Comparison of ENCODE assay signal across 8 cellular contexts in the genomic region with DNA sequence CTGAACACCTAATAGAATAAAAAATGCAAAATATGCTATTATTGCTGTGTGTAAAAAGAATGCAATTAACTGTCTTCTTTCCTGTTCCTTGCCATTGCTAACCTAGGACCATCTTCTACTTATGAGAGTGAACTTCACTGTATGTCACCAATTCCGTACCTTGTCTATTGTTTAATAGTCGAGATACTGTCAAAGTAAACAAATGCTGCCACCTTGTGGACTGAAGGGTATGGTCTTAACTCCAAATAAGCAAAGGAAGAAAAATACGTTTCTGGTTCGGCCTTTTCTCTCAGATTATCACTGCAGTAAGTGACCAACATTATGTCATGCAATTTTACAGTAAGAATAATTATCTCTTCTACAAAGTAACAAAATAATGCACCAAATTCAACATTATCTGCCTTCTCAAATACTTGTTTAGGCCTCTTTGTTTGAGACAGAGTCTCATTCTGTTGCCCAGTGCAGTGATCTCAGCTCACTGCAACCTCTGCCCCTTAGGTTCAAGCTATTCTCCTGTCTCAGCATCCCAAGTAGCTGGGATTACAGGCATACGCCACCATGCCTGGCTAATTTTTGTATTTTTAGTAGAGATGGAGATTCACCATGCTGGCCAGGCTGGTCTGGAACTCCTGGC.
DNase-seq lines count a peak whose midpoint lies in the region; ATAC-seq and TF ChIP-seq lines count a peak whose summit lies in the region.

No MANE protein-coding gene starts in this region.

- intact Hi-C loops in dorsolateral prefrontal cortex (cut with DNase I), result loop anchor here (5.0 to 10.0 kb wide), 3 partner anchors 329 to 921 kb away; partner anchors contain the start of gene TNR (in 1 of the 2)
- intact Hi-C loops in lower lobe of right lung (cut with DNase I), result no loop called here
- intact Hi-C loops in aorta (cut with DNase I), result loop anchor here (2.0 to 10.0 kb wide), 5 partner anchors 139 to 919 kb away; no protein-coding TSS in a partner anchor

- H3K27ac ChIP-seq in SJCRH30 (no peak overlapping the region), dorsolateral prefrontal cortex (no peak overlapping the region), lower lobe of right lung (no peak overlapping the region), aorta (ENCODE audit: low read depth in 1 of 2, low read length in 2 of 2) (no peak overlapping the region)

- H3K27me3 ChIP-seq in SJCRH30, result no peaks in the 10 kb centered on the region
- H3K27me3 ChIP-seq in dorsolateral prefrontal cortex, result no peaks in the 10 kb centered on the region
- H3K27me3 ChIP-seq in lower lobe of right lung (ENCODE audit: low read depth), result no peaks in the 10 kb centered on the region
- H3K27me3 ChIP-seq in aorta (ENCODE audit: control insufficient read depth in 1 of 2, insufficient read depth in 2 of 2, low read length in 1 of 2), result no peaks in the 10 kb centered on the region

- no peak overlapping the region for H3K4me3 ChIP-seq in SJCRH30
- no peak overlapping the region for H3K4me3 ChIP-seq in dorsolateral prefrontal cortex
- H3K4me3 ChIP-seq in lower lobe of right lung, result no peak overlapping the region
- H3K4me3 ChIP-seq in aorta (ENCODE audit: low read length in 2 of 2), result no peak overlapping the region

- no peaks in the 10 kb centered on the region for H3K4me1 ChIP-seq in SJCRH30
- no peaks in the 10 kb centered on the region for H3K4me1 ChIP-seq in lower lobe of right lung
- no peaks in the 10 kb centered on the region for H3K4me1 ChIP-seq in aorta (ENCODE audit: control insufficient read depth in 1 of 2, insufficient read depth in 2 of 2, low read length in 2 of 2)

- H3K9me3 ChIP-seq in SJCRH30 (replicated peaks), result no peaks in the 10 kb centered on the region
- H3K9me3 ChIP-seq in lower lobe of right lung, result peaks cover 18% of the 10 kb centered on the region
- no peaks in the 10 kb centered on the region for H3K9me3 ChIP-seq in aorta (ENCODE audit: control insufficient read depth, low read length)

- peaks cover 5% of the 10 kb centered on the region for H3K36me3 ChIP-seq in SJCRH30
- peaks cover 16% of the 10 kb centered on the region for H3K36me3 ChIP-seq in lower lobe of right lung
- H3K36me3 ChIP-seq in aorta (ENCODE audit: control insufficient read depth in 1 of 2, insufficient read depth in 2 of 2, low read length in 1 of 2), result no peaks in the 10 kb centered on the region

- ATAC-seq in lower lobe of right lung (peak in 1 of 2 donors; percentile 47), aorta (ENCODE audit: low FRiP score) (peak; percentile 69), GM18909 (IDR thresholded peaks at IDR 0.05; ENCODE audit: poor library complexity, unreplicated experiment) (no peak)

- 12 to 15% methylated on average over 5 of the region's 5 CpGs for WGBS in aorta, 2 donors

- no peak for TF ChIP-seq CTCF in GM20000 (IDR thresholded peaks at IDR 0.05; ENCODE audit: extremely low read depth, missing control alignments)
- TF ChIP-seq CTCF in dorsolateral prefrontal cortex (IDR thresholded peaks at IDR 0.05 in 54 of 56, conservative IDR thresholded peaks at IDR 0.05 in 2 of 56; ENCODE audit: low read depth in 1 of 56, partially characterized antibody in 56 of 56), result peak; percentile 57 to 95 (median 83)
- peak; percentile 69 for TF ChIP-seq CTCF in lower lobe of right lung (IDR thresholded peaks at IDR 0.05)

- DNase-seq in DMS 273 (lab: John Stamatoyannopoulos, UW; ENCODE audit: unreplicated experiment) (peak; percentile 86), GM20000 (ENCODE audit: low spot score) (peak; percentile 38), MV-4-11 (lab: John Stamatoyannopoulos, UW) (peak; percentile 34), SJCRH30 (peak; percentile 42 to 68), dorsolateral prefrontal cortex (peak in 3 of 10 donors; percentile 6 to 54 (median 44)), lower lobe of right lung (no peak), aorta (no peak)

Comparison
In these comparisons a context has a peak if more than half of its experiments do, and no peak if none do; other contexts are left out.
1. DNase-seq: peak in DMS 273 (single experiment), GM20000 (single experiment), MV-4-11 (single experiment) and SJCRH30 (2 of 2); none in lower lobe of right lung (single experiment) and aorta (0 of 2).